ENCODE assay signal across 1 cellular context in genomic region chr1:154772611-154773515, GRCh38.
TF ChIP-seq lines count a peak whose summit lies in the region.

No MANE protein-coding gene starts in this region.

TF ChIP-seq in GM12878, 131 proteins besides CTCF, POLR2A, EP300 and RAD21:
- TF ChIP-seq ATF7 (IDR thresholded peaks at IDR 0.05; ENCODE audit: low read depth) (peak; percentile 61; the same call in 1 of the 2 replicates), KAT2A (conservative IDR thresholded peaks at IDR 0.05; ENCODE audit: control insufficient read depth, low read depth, low read length) (no peak)
